In the genomic region with DNA sequence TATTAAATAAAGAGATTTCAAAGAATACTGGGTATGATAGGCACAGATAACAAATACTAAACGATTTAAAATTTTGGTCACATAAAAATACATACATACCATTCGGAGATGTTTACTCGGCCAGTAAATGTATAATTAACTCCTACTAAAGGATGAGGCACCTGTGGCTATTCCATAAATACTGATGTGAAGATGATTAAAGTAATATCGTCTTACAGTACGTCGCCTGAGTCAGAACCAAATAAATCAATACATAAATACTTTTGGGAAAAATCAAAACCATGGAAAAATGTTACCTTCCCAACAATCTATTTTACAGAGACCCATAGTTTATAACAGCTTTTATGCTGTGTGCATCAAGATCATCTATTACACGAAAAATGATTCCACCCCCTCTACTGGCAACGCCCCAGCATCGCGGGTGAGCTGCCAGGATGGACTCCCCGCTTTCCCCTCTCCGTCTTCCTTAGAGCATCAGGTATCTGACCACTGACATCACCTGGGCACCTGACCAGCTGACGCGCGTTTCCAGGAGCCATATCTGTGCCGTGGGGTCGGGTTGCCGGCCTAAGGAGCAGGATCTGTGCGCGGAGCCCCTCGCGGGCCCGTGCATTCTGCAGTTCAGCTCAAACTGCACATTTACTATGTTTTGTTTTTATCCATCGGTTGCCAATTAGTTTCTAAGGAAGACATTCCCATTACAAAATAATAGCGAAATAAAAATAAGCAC, we compare ENCODE assay signal across 8 cellular contexts. TPM values are rescaled to one million over a fixed set of nuclear protein-coding genes. Genes with fewer than 3 reads are reported as not detected.
DNase-seq lines count a peak whose midpoint lies in the region; ATAC-seq and TF ChIP-seq lines count a peak whose summit lies in the region.

No MANE protein-coding gene starts in this region.

- H3K36me3 ChIP-seq in right atrium auricular region = no peaks in the 10 kb centered on the region

- H3K4me1 ChIP-seq in right atrium auricular region = peaks cover 0 to 4% of the 10 kb centered on the region in 2 donors

- peak overlapping the region; percentile 77 to 86 for H3K4me3 ChIP-seq in right atrium auricular region

- no peaks in the 10 kb centered on the region for H3K27me3 ChIP-seq in right atrium auricular region

- peak; percentile 86 for DNase-seq in NCI-H1417 treated with DMSO at 0.1 percent for 48 hours (lab: John Stamatoyannopoulos, UW)
- DNase-seq in T follicular helper cell (ENCODE audit: low read depth) = peak; percentile 43
- DNase-seq in amniotic stem cell (lab: John Stamatoyannopoulos, UW) = peak; percentile 5
- peak; percentile 70 for DNase-seq in right atrium auricular region (ENCODE audit: low spot score)
- peak; percentile 26 for DNase-seq in putamen (ENCODE audit: low spot score)
- DNase-seq in cortex of kidney (lab: John Stamatoyannopoulos, UW) = no peak

- ATAC-seq in HG02763 (IDR thresholded peaks at IDR 0.05; ENCODE audit: unreplicated experiment) = peak; percentile 51

- peak overlapping the region; percentile 87 for H3K27ac ChIP-seq in right atrium auricular region

- H3K9me3 ChIP-seq in right atrium auricular region = no peaks in the 10 kb centered on the region

- TF ChIP-seq CTCF in GM12873 (IDR thresholded peaks at IDR 0.05; ENCODE audit: insufficient read depth, low read depth, low read length, missing control alignments) = peak; percentile 76
- TF ChIP-seq CTCF in right atrium auricular region (IDR thresholded peaks at IDR 0.05) = peak; percentile 16 to 42

RNA-seq across cellular contexts. Expression of gene ICA1L, which starts 1.0 kb away (rescaled TPM):
- 1 to 10 TPM; 8.6 to 8.9 TPM for total RNA-seq in right atrium auricular region

RNA-seq across cellular contexts. Expression of gene WDR12, which starts 40.9 kb away (rescaled TPM):
- total RNA-seq in right atrium auricular region = 10 to 100 TPM; 13.6 to 15.9 TPM

RNA-seq across cellular contexts. Expression of gene CARF, which starts 41.5 kb away (rescaled TPM):
- total RNA-seq in right atrium auricular region = 10 to 100 TPM in 1 of 2 donors, 1 to 10 TPM in 1; 5.3 to 11.2 TPM
